19 cellular contexts compared by ENCODE assay signal in genomic region chr5:113572716-113573115, GRCh38. TPM values are rescaled to one million over a fixed set of nuclear protein-coding genes. Genes with fewer than 3 reads are reported as not detected.
A peak's percentile ranks its signal among the peaks of the same experiment; 100 is the strongest.
DNase-seq lines count a peak whose midpoint lies in the region; ATAC-seq and TF ChIP-seq lines count a peak whose summit lies in the region.
"Had no signal": no experiment of that assay in that cellular context is flagged by ENCODE, and none has a peak within 500 bp of the region (broad histone marks: within the 10 kb centered on the region; RNA-seq: fewer than 3 reads in every experiment).

No MANE protein-coding gene starts in this region.

- CTCF ChIA-PET in HEK293 (lab: Yijun Ruan, JAX): interaction anchor here (0.7 to 0.8 kb wide), 2 partner anchors 35 to 804 kb away, joined by 3 to 4 read pairs; no protein-coding TSS in a partner anchor

- H3K27ac ChIP-seq in HEK293 (ENCODE audit: extremely low read depth, low read depth, low read length) (no peak overlapping the region), dorsolateral prefrontal cortex (no peak overlapping the region), aorta (ENCODE audit: low read depth in 1 of 2, low read length in 2 of 2) (no peak overlapping the region)
- H3K27ac ChIP-seq: A549, GM23248 had no signal

- H3K9me3 ChIP-seq in HEK293 (ENCODE audit: control insufficient read depth, insufficient read depth, low read depth, low read length): no peaks in the 10 kb centered on the region
- H3K9me3 ChIP-seq in aorta (ENCODE audit: control insufficient read depth, low read length): no peaks in the 10 kb centered on the region
- H3K9me3 ChIP-seq: A549 had no signal

- intact Hi-C loops in dorsolateral prefrontal cortex (cut with DNase I) (no loop called here), aorta (cut with DNase I) (no loop called here)

- H3K27me3 ChIP-seq in dorsolateral prefrontal cortex: no peaks in the 10 kb centered on the region
- no peaks in the 10 kb centered on the region for H3K27me3 ChIP-seq in aorta (ENCODE audit: control insufficient read depth in 1 of 2, insufficient read depth in 2 of 2, low read length in 1 of 2)

- no peaks in the 10 kb centered on the region for H3K4me1 ChIP-seq in HEK293 (ENCODE audit: control insufficient read depth, insufficient read depth, low read length)
- no peaks in the 10 kb centered on the region for H3K4me1 ChIP-seq in aorta (ENCODE audit: control insufficient read depth in 1 of 2, insufficient read depth in 2 of 2, low read length in 2 of 2)
- H3K4me1 ChIP-seq: A549 had no signal

- H3K4me3 ChIP-seq in HEK293 (ENCODE audit: low read depth, low read length) (no peak overlapping the region), fibroblast of mammary gland (ENCODE audit: control insufficient read depth, low read depth, low read length) (no peak overlapping the region), dorsolateral prefrontal cortex (no peak overlapping the region), aorta (ENCODE audit: low read length in 2 of 2) (no peak overlapping the region)
- H3K4me3 ChIP-seq: A549, GM23248 had no signal

- TF ChIP-seq CTCF in HEK293 (tag by site-specific recombination; IDR thresholded peaks at IDR 0.05) (no peak), fibroblast of mammary gland (conservative IDR thresholded peaks at IDR 0.05; ENCODE audit: control insufficient read depth, insufficient read depth, low read depth, low read length) (no peak), dorsolateral prefrontal cortex (IDR thresholded peaks at IDR 0.05 in 54 of 56, conservative IDR thresholded peaks at IDR 0.05 in 2 of 56; ENCODE audit: low read depth in 1 of 56, partially characterized antibody in 56 of 56) (no peak)

- WGBS in aorta, 2 donors: 96% methylated on average over 2 of the region's 2 CpGs

- H3K36me3 ChIP-seq in HEK293 (ENCODE audit: control insufficient read depth in 2 of 2, insufficient read depth in 1 of 2, low read length in 2 of 2): peaks cover 30 to 47% of the 10 kb centered on the region in 2 experiments
- peaks cover 3 to 6% of the 10 kb centered on the region in 2 donors for H3K36me3 ChIP-seq in aorta (ENCODE audit: control insufficient read depth in 1 of 2, insufficient read depth in 2 of 2, low read length in 1 of 2)

- POLR2A ChIA-PET in HEK293 (lab: Yijun Ruan, JAX): no interaction called here

- TF ChIP-seq POLR2A in erythroblast (IDR thresholded peaks at IDR 0.05; ENCODE audit: low read length): no peak

- ATAC-seq in aorta (ENCODE audit: low FRiP score): no peak
- ATAC-seq: A549 had no signal

- DNase-seq in astrocyte of the hippocampus (ENCODE audit: low read depth, low spot score) (peak; percentile 2), erythroblast (lab: John Stamatoyannopoulos, UW) (peak; percentile 3 to 23), fibroblast of mammary gland (ENCODE audit: low read depth) (peak; percentile 7), cerebellar nuclear complex (lab: John Stamatoyannopoulos, UW) (no peak), dorsolateral prefrontal cortex (no peak), aorta (no peak)
- DNase-seq: 8988T; C1 segment of cervical spinal cord; Calu3; CD4-positive, alpha-beta memory T cell; COR-L47; DMS53; DMS79 treated with DMSO at 0.1 percent for 48 hours; GF-D8; GM23248; H7; HCEC 1CT had no signal

TF ChIP-seq in HEK293, 187 proteins besides CTCF, POLR2A, EP300 and RAD21:
- TF ChIP-seq SETDB1 (IDR thresholded peaks at IDR 0.05; ENCODE audit: insufficient read length, low read length): peak; percentile 64
- no peak for TF ChIP-seq FEZF1 (tag by site-specific recombination; IDR thresholded peaks at IDR 0.05)
- TF ChIP-seq ZNF529 (tag by site-specific recombination; IDR thresholded peaks at IDR 0.05; ENCODE audit: insufficient replicate concordance): peak; percentile 91
- TF ChIP-seq ZNF112 (tag by site-specific recombination; IDR thresholded peaks at IDR 0.05): no peak

RNA-seq across cellular contexts. Expression of gene YTHDC2, which starts 59.2 kb away (rescaled TPM):
- 10 to 100 TPM; 26.6 to 63.8 (median 40.6) TPM for total RNA-seq in dorsolateral prefrontal cortex
- total RNA-seq in aorta: 10 to 100 TPM; 34.1 to 37.6 TPM
- 10 to 100 TPM in 1 of 2 donors, 1 to 10 TPM in 1; 5.5 to 20.3 TPM for polyA plus RNA-seq in aorta

Comparison
In these comparisons a context has a peak if more than half of its experiments do, and no peak if none do; other contexts are left out.
1. DNase-seq: peak in astrocyte of the hippocampus (single experiment), erythroblast (2 of 2) and fibroblast of mammary gland (single experiment); none in cerebellar nuclear complex (0 of 2), dorsolateral prefrontal cortex (0 of 10) and aorta (0 of 2).